ENCODE assay signal across 16 cellular contexts in genomic region chr15:31499236-31499952, GRCh38.
"Had no signal": no experiment of that assay in that cellular context is flagged by ENCODE, and none has a peak within 500 bp of the region (broad histone marks: within the 10 kb centered on the region; RNA-seq: fewer than 3 reads in every experiment).

No MANE protein-coding gene starts in this region.

- H3K4me3 ChIP-seq: adrenal gland, colonic mucosa, SJCRH30, tibial nerve had no signal

- H3K36me3 ChIP-seq: adrenal gland, colonic mucosa, SJCRH30 had no signal

- H3K9me3 ChIP-seq: adrenal gland, colonic mucosa, SJCRH30, tibial nerve had no signal

- H3K27ac ChIP-seq: colonic mucosa, foreskin keratinocyte, SJCRH30, tibial nerve had no signal

- H3K9me3 Mint-ChIP-seq: activated B cell treated with CpG ODN at 0.5 μM for 24 hours; activated naive CD4-positive, alpha-beta T cell treated with anti-CD3 and anti-CD28 coated beads, Interleukin-2, amount 50 U/mL, for 24 hours; naive B cell had no signal

- H3K4me1 ChIP-seq: adrenal gland, colonic mucosa, SJCRH30, tibial nerve had no signal

- H3K27me3 Mint-ChIP-seq: activated naive CD4-positive, alpha-beta T cell treated with anti-CD3 and anti-CD28 coated beads, Interleukin-2, amount 50 U/mL, for 24 hours had no signal

- H3K27ac Mint-ChIP-seq: activated B cell treated with CpG ODN at 0.5 μM for 24 hours; activated naive CD4-positive, alpha-beta T cell treated with anti-CD3 and anti-CD28 coated beads, Interleukin-2, amount 50 U/mL, for 24 hours; naive B cell had no signal

- H3K4me1 Mint-ChIP-seq: activated B cell treated with CpG ODN at 0.5 μM for 24 hours; activated naive CD4-positive, alpha-beta T cell treated with anti-CD3 and anti-CD28 coated beads, Interleukin-2, amount 50 U/mL, for 24 hours had no signal

- DNase-seq: activated B cell treated with CpG ODN at 0.5 μM for 24 hours; activated CD4-positive, alpha-beta T cell treated with anti-CD3 and anti-CD28 coated beads for 48 hours; activated effector memory CD4-positive, alpha-beta T cell treated with Interleukin-2 at 50 U/mL for 16 hours; adrenal gland; colonic mucosa; effector CD8-positive, alpha-beta T cell; glutamatergic neuron; kidney glomerular epithelial cell; naive B cell; SJCRH30; stimulated activated CD4-positive, alpha-beta T cell treated with anti-CD3 and anti-CD28 coated beads, Interleukin-4, amount 100 ng/mL, for 24 hours; stimulated activated naive CD4-positive, alpha-beta T cell; T-helper 2 cell had no signal

- H3K4me3 Mint-ChIP-seq: activated B cell treated with CpG ODN at 0.5 μM for 24 hours; activated naive CD4-positive, alpha-beta T cell treated with anti-CD3 and anti-CD28 coated beads, Interleukin-2, amount 50 U/mL, for 24 hours had no signal

- H3K36me3 Mint-ChIP-seq: activated naive CD4-positive, alpha-beta T cell treated with anti-CD3 and anti-CD28 coated beads, Interleukin-2, amount 50 U/mL, for 24 hours; naive B cell had no signal

- H3K27me3 ChIP-seq: adrenal gland, colonic mucosa, foreskin keratinocyte, SJCRH30, tibial nerve had no signal
